In the genomic region with DNA sequence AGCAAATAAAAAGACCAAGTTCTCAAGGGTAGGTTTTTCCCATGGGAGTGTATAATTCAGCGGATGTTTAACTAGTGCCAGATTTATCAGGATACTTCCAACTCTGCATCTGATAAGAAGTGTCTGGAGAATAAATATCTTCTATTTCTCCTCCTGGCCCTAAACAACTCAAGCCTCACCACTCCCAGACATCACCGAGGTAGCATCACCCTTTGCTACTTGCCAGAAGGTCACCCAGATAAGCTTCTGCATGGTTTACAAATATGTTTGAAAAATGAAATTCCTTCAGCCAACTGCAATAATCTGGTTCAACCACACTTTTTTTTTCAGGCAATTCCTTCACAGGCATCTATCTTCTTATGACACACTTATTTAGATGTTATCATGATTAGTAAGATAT, we compare ENCODE assay signal across 1 cellular context.
TF ChIP-seq lines count a peak whose summit lies in the region.

No MANE protein-coding gene starts in this region.

TF ChIP-seq in K562, 482 proteins besides CTCF, POLR2A, EP300 and RAD21 (continued from another document and continues in another):
- TF ChIP-seq ZBTB40 (IDR thresholded peaks at IDR 0.05) (no peak), ZBTB40 (CRISPR knock-in tag; IDR thresholded peaks at IDR 0.05) (no peak), DIDO1 (tag; IDR thresholded peaks at IDR 0.05; ENCODE audit: low read depth) (no peak), TAL1 (IDR thresholded peaks at IDR 0.05) (peak; percentile 54; the same call in 1 of the 2 replicates), ZNF239 (CRISPR knock-in tag; IDR thresholded peaks at IDR 0.05) (no peak), SMAD4 (CRISPR knock-in tag; conservative IDR thresholded peaks at IDR 0.05) (peak; percentile 25; the same call in 1 of the 2 replicates), ZC3H4 (CRISPR knock-in tag; IDR thresholded peaks at IDR 0.05; ENCODE audit: borderline replicate concordance) (no peak), RHOXF2B (CRISPR knock-in tag; conservative IDR thresholded peaks at IDR 0.05) (no peak), ESRRB (CRISPR knock-in tag; IDR thresholded peaks at IDR 0.05; ENCODE audit: borderline replicate concordance) (no peak), CBFA2T3 (IDR thresholded peaks at IDR 0.05) (peak; percentile 64), HMGN3 (IDR thresholded peaks at IDR 0.05; ENCODE audit: borderline replicate concordance, extremely low read depth, insufficient read length, low read depth, low read length) (no peak), ARID1B (IDR thresholded peaks at IDR 0.05) (peak; percentile 37; the same call in 1 of the 2 replicates), TEAD4 (IDR thresholded peaks at IDR 0.05; ENCODE audit: low read length) (peak; percentile 64), TEAD4 (CRISPR knock-in tag; IDR thresholded peaks at IDR 0.05; ENCODE audit: borderline replicate concordance) (no peak), ZNF79 (CRISPR knock-in tag; IDR thresholded peaks at IDR 0.05; ENCODE audit: low read depth) (no peak), HNRNPUL1 (IDR thresholded peaks at IDR 0.05; ENCODE audit: low read length) (no peak), TCFL5 (CRISPR knock-in tag; conservative IDR thresholded peaks at IDR 0.05) (no peak), ZNF583 (CRISPR knock-in tag; IDR thresholded peaks at IDR 0.05) (no peak), HNRNPH1 (optimal IDR thresholded peaks at IDR 0.05; ENCODE audit: low read depth, low read length) (no peak), ZNF143 (CRISPR knock-in tag; IDR thresholded peaks at IDR 0.05) (no peak), E2F6 (IDR thresholded peaks at IDR 0.05; ENCODE audit: borderline replicate concordance in 1 of 2, extremely low read depth in 1 of 2, insufficient read depth in 1 of 2, insufficient read length in 1 of 2, low read depth in 1 of 2, low read length in 1 of 2, poor library complexity in 1 of 2, severe bottlenecking in 1 of 2) (no peak), ZNF384 (IDR thresholded peaks at IDR 0.05; ENCODE audit: low read depth, low read length) (no peak), NUFIP1 (IDR thresholded peaks at IDR 0.05; ENCODE audit: partially characterized antibody) (no peak), CBFA2T2 (conservative IDR thresholded peaks at IDR 0.05) (peak; percentile 43; the same call in 1 of the 2 replicates)
- TF ChIP-seq, protein P1, sequence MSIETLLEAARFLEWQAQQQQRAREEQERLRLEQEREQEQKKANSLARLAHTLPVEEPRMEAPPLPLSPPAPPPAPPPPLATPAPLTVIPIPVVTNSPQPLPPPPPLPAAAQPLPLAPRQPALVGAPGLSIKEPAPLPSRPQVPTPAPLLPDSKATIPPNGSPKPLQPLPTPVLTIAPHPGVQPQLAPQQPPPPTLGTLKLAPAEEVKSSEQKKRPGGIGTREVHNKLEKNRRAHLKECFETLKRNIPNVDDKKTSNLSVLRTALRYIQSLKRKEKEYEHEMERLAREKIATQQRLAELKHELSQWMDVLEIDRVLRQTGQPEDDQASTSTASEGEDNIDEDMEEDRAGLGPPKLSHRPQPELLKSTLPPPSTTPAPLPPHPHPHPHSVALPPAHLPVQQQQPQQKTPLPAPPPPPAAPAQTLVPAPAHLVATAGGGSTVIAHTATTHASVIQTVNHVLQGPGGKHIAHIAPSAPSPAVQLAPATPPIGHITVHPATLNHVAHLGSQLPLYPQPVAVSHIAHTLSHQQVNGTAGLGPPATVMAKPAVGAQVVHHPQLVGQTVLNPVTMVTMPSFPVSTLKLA (conservative IDR thresholded peaks at IDR 0.05) = no peak
- TF ChIP-seq, protein P2, sequence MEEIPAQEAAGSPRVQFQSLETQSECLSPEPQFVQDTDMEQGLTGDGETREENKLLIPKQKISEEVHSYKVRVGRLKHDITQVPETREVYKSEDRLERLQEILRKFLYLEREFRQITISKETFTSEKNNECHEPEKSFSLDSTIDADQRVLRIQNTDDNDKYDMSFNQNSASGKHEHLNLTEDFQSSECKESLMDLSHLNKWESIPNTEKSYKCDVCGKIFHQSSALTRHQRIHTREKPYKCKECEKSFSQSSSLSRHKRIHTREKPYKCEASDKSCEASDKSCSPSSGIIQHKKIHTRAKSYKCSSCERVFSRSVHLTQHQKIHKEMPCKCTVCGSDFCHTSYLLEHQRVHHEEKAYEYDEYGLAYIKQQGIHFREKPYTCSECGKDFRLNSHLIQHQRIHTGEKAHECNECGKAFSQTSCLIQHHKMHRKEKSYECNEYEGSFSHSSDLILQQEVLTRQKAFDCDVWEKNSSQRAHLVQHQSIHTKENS (CRISPR knock-in tag; IDR thresholded peaks at IDR 0.05) = no peak
- TF ChIP-seq, protein P3, sequence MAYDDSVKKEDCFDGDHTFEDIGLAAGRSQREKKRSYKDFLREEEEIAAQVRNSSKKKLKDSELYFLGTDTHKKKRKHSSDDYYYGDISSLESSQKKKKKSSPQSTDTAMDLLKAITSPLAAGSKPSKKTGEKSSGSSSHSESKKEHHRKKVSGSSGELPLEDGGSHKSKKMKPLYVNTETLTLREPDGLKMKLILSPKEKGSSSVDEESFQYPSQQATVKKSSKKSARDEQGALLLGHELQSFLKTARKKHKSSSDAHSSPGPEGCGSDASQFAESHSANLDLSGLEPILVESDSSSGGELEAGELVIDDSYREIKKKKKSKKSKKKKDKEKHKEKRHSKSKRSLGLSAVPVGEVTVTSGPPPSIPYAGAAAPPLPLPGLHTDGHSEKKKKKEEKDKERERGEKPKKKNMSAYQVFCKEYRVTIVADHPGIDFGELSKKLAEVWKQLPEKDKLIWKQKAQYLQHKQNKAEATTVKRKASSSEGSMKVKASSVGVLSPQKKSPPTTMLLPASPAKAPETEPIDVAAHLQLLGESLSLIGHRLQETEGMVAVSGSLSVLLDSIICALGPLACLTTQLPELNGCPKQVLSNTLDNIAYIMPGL (CRISPR knock-in tag; IDR thresholded peaks at IDR 0.05) = no peak
- TF ChIP-seq, protein P4, sequence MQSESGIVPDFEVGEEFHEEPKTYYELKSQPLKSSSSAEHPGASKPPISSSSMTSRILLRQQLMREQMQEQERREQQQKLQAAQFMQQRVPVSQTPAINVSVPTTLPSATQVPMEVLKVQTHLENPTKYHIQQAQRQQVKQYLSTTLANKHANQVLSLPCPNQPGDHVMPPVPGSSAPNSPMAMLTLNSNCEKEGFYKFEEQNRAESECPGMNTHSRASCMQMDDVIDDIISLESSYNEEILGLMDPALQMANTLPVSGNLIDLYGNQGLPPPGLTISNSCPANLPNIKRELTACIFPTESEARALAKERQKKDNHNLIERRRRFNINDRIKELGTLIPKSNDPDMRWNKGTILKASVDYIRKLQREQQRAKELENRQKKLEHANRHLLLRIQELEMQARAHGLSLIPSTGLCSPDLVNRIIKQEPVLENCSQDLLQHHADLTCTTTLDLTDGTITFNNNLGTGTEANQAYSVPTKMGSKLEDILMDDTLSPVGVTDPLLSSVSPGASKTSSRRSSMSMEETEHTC (IDR thresholded peaks at IDR 0.05) = no peak
- TF ChIP-seq, protein P5, sequence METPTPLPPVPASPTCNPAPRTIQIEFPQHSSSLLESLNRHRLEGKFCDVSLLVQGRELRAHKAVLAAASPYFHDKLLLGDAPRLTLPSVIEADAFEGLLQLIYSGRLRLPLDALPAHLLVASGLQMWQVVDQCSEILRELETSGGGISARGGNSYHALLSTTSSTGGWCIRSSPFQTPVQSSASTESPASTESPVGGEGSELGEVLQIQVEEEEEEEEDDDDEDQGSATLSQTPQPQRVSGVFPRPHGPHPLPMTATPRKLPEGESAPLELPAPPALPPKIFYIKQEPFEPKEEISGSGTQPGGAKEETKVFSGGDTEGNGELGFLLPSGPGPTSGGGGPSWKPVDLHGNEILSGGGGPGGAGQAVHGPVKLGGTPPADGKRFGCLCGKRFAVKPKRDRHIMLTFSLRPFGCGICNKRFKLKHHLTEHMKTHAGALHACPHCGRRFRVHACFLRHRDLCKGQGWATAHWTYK (CRISPR knock-in tag; IDR thresholded peaks at IDR 0.05) = no peak
